Comparison of ENCODE assay signal across 1 cellular context in genomic region chr16:2004795-2005517, GRCh38.
TF ChIP-seq lines count a peak whose summit lies in the region.

No MANE protein-coding gene starts in this region.

TF ChIP-seq in A549, 52 proteins besides CTCF, POLR2A, EP300 and RAD21 (continued from another document):
- TF ChIP-seq E2F6 (IDR thresholded peaks at IDR 0.05; ENCODE audit: borderline replicate concordance, low read depth): no peak
- no peak for TF ChIP-seq KDM1A (IDR thresholded peaks at IDR 0.05; ENCODE audit: low read depth)
